Comparison of ENCODE assay signal across 11 cellular contexts in genomic region chr5:1328237-1329110, GRCh38. TPM values are rescaled to one million over a fixed set of nuclear protein-coding genes. Genes with fewer than 3 reads are reported as not detected.
DNase-seq lines count a peak whose midpoint lies in the region; ATAC-seq and TF ChIP-seq lines count a peak whose summit lies in the region.
"Not testable (repeated sequence)": the region's sequence is repeated elsewhere in the genome, so short reads cannot be mapped to it uniquely, and the experiment has no call there.
"Had no signal": no experiment of that assay in that cellular context is flagged by ENCODE, and none has a peak within 500 bp of the region (broad histone marks: within the 10 kb centered on the region; RNA-seq: fewer than 3 reads in every experiment).

No MANE protein-coding gene starts in this region.

- not testable (repeated sequence) for H2BK5ac ChIP-seq in H9 (ENCODE audit: insufficient read length, low read length); mesenchymal stem cell (ENCODE audit: low read depth, low read length, poor library complexity, severe bottlenecking)

- H3K36me3 Mint-ChIP-seq in H9 (ENCODE audit: insufficient read depth in 1 of 3, low read depth in 3 of 3), result peaks cover 54 to 82% (median 72%) of the 10 kb centered on the region in 3 experiments
- peaks cover 18% of the 10 kb centered on the region for H3K36me3 Mint-ChIP-seq in activated CD4-positive, alpha-beta memory T cell treated with anti-CD3 and anti-CD28 coated beads for 36 hours
- peaks cover 61% of the 10 kb centered on the region for H3K36me3 Mint-ChIP-seq in stimulated activated effector memory CD8-positive, alpha-beta T cell treated with anti-CD3 and anti-CD28 coated beads, Interleukin-12 subunit alpha, Interleukin-12 subunit beta, amount 100 ng/mL, for 72 hours

- not testable (repeated sequence) for H3K9me2 ChIP-seq in PC-3 (replicated peaks; ENCODE audit: low read length)

- not testable (repeated sequence) for H4K91ac ChIP-seq in H9 (ENCODE audit: insufficient read length, low read depth, low read length); mesenchymal stem cell (ENCODE audit: low read length)

- not testable (repeated sequence) for H3K14ac ChIP-seq in H9 (ENCODE audit: insufficient read depth, low read length); mesenchymal stem cell (ENCODE audit: low read length in 2 of 2)

- H3K27ac ChIP-seq in ACC112 (ENCODE audit: low read depth, low read length), result peak overlapping the region; percentile 26; the same call in 1 of the 2 replicates
- not testable (repeated sequence) for H3K27ac ChIP-seq in H9 (ENCODE audit: insufficient read length, low read depth, low read length); PC-3 (ENCODE audit: low read length)
- H3K27ac ChIP-seq in mesenchymal stem cell (ENCODE audit: low read length, poor library complexity, severe bottlenecking), result peak overlapping the region; percentile 88

- not testable (repeated sequence) for H4K5ac ChIP-seq in H9 (ENCODE audit: insufficient read length, low read depth, low read length)

- not testable (repeated sequence) for H2BK15ac ChIP-seq in H9 (ENCODE audit: low read depth, low read length); mesenchymal stem cell (ENCODE audit: low read depth, poor library complexity, severe bottlenecking)

- H3T11ph ChIP-seq in H9 (ENCODE audit: low read length), result not testable (repeated sequence)

- not testable (repeated sequence) for H3K79me2 ChIP-seq in ACC112 (ENCODE audit: control insufficient read depth, insufficient read depth, low read length, unreplicated experiment); H9 (ENCODE audit: insufficient read depth, low read length); PC-3 (ENCODE audit: low read length)

- not testable (repeated sequence) for H3K4me1 Mint-ChIP-seq in H9; activated CD4-positive, alpha-beta memory T cell treated with anti-CD3 and anti-CD28 coated beads for 36 hours (ENCODE audit: low read depth)
- H3K4me1 Mint-ChIP-seq in stimulated activated effector memory CD8-positive, alpha-beta T cell treated with anti-CD3 and anti-CD28 coated beads, Interleukin-12 subunit alpha, Interleukin-12 subunit beta, amount 100 ng/mL, for 72 hours, result peaks cover 26% of the 10 kb centered on the region

- TF ChIP-seq CTCF in H9 (conservative IDR thresholded peaks at IDR 0.05); PC-3 (conservative IDR thresholded peaks at IDR 0.05; ENCODE audit: low read depth, low read length); cardiac fibroblast (IDR thresholded peaks at IDR 0.05; ENCODE audit: low read depth, low read length); fibroblast of the aortic adventitia (IDR thresholded peaks at IDR 0.05; ENCODE audit: insufficient read depth, low read length): not testable (repeated sequence)

- not testable (repeated sequence) for H2BK120ac ChIP-seq in H9 (ENCODE audit: low read depth, low read length, poor library complexity, severe bottlenecking); mesenchymal stem cell (ENCODE audit: low read depth, low read length)

- peaks cover 38% of the 10 kb centered on the region; the same call in 1 of the 2 replicates for H3K36me3 ChIP-seq in ACC112 (ENCODE audit: insufficient read depth, low read length)
- H3K36me3 ChIP-seq in PC-3 (ENCODE audit: low read depth, low read length), result peaks cover 51% of the 10 kb centered on the region
- peaks cover 57 to 68% of the 10 kb centered on the region in 2 experiments for H3K36me3 ChIP-seq in mesenchymal stem cell (ENCODE audit: control insufficient read depth in 1 of 2, insufficient read depth in 2 of 2, low read depth in 1 of 2, low read length in 2 of 2)

- not testable (repeated sequence) for H4K8ac ChIP-seq in H9 (replicated peaks; ENCODE audit: insufficient read length, low read depth, low read length); mesenchymal stem cell (ENCODE audit: low read length)

- not testable (repeated sequence) for H2BK12ac ChIP-seq in H9 (ENCODE audit: insufficient read length, low read depth, low read length); mesenchymal stem cell (ENCODE audit: low read length in 2 of 2)

- DNase-seq in H9; activated CD4-positive, alpha-beta memory T cell treated with anti-CD3 and anti-CD28 coated beads for 36 hours; stimulated activated effector memory CD8-positive, alpha-beta T cell treated with anti-CD3 and anti-CD28 coated beads, Interleukin-12 subunit alpha, Interleukin-12 subunit beta, amount 100 ng/mL, for 72 hours (ENCODE audit: low spot score in 2 of 2): not testable (repeated sequence)
- DNase-seq in PC-3 (peak; percentile 71), cardiac fibroblast (ENCODE audit: low read depth in 2 of 2) (peak; percentile 51 to 71), fibroblast of the aortic adventitia (ENCODE audit: low read depth) (peak; percentile 24), mesenchymal stem cell (peak; percentile 53)

- not testable (repeated sequence) for ATAC-seq in PC-3; stimulated activated effector memory CD8-positive, alpha-beta T cell treated with anti-CD3 and anti-CD28 coated beads, Interleukin-12 subunit alpha, Interleukin-12 subunit beta, amount 100 ng/mL, for 72 hours

- H3K23ac ChIP-seq in H9 (ENCODE audit: insufficient read length, low read depth, low read length); mesenchymal stem cell (ENCODE audit: low read length in 2 of 2): not testable (repeated sequence)

- TSS peak; percentile 58 for BruUV-seq in PC-3 (replicated peaks; lab: Mats Ljungman, UMichigan)

- H4K20me1 ChIP-seq in H9 (ENCODE audit: control insufficient read depth, insufficient read depth, insufficient read length); PC-3 (ENCODE audit: low read length): not testable (repeated sequence)

- CTCF ChIA-PET in PC-3 (lab: Charles Lee), result not testable (repeated sequence)
- CTCF ChIA-PET in activated CD4-positive, alpha-beta memory T cell treated with anti-CD3 and anti-CD28 coated beads for 36 hours (lab: Charles Lee), result interaction anchor here (1.2 kb wide), 1 partner anchor 9 kb away, joined by 4 read pairs; no protein-coding TSS in a partner anchor

- not testable (repeated sequence) for H3K4me1 ChIP-seq in ACC112 (ENCODE audit: control insufficient read depth, insufficient read depth, low read length, unreplicated experiment); H9 (ENCODE audit: insufficient read depth, low read length); PC-3 (ENCODE audit: insufficient read depth, low read length); mesenchymal stem cell (ENCODE audit: control insufficient read depth, insufficient read depth, low read depth, low read length)

- H3K79me1 ChIP-seq in H9 (ENCODE audit: insufficient read depth, low read depth, low read length, poor library complexity, severe bottlenecking), result not testable (repeated sequence)
- H3K79me1 ChIP-seq in mesenchymal stem cell (replicated peaks; ENCODE audit: low read length, poor library complexity, severe bottlenecking), result peaks cover 19% of the 10 kb centered on the region

- peak overlapping the region in 2 of 3 experiments; percentile 57 to 93; a peak in 4 of 7 replicates for H3K27ac Mint-ChIP-seq in H9
- peak overlapping the region; percentile 6 for H3K27ac Mint-ChIP-seq in activated CD4-positive, alpha-beta memory T cell treated with anti-CD3 and anti-CD28 coated beads for 36 hours
- peak overlapping the region; percentile 74 for H3K27ac Mint-ChIP-seq in stimulated activated effector memory CD8-positive, alpha-beta T cell treated with anti-CD3 and anti-CD28 coated beads, Interleukin-12 subunit alpha, Interleukin-12 subunit beta, amount 100 ng/mL, for 72 hours

- H3K23me2 ChIP-seq in H9 (ENCODE audit: insufficient read length, low read depth, low read length, poor library complexity, severe bottlenecking), result not testable (repeated sequence)

- not testable (repeated sequence) for H3K4me2 ChIP-seq in H9 (ENCODE audit: insufficient read depth, insufficient read length, low read length); PC-3 (ENCODE audit: low read length); mesenchymal stem cell (ENCODE audit: low read length, poor library complexity, severe bottlenecking)

- not testable (repeated sequence) for H3K4me3 ChIP-seq in ACC112 (ENCODE audit: low read depth, low read length); PC-3 (ENCODE audit: low read length); cardiac fibroblast (replicated peaks in 1 of 2; ENCODE audit: low read depth in 2 of 2, low read length in 2 of 2); fibroblast of the aortic adventitia (ENCODE audit: low read depth, low read length); mesenchymal stem cell (ENCODE audit: insufficient read depth in 1 of 2, low read depth in 1 of 2, low read length in 2 of 2)

- not testable (repeated sequence) for H3K4me3 Mint-ChIP-seq in H9; activated CD4-positive, alpha-beta memory T cell treated with anti-CD3 and anti-CD28 coated beads for 36 hours; stimulated activated effector memory CD8-positive, alpha-beta T cell treated with anti-CD3 and anti-CD28 coated beads, Interleukin-12 subunit alpha, Interleukin-12 subunit beta, amount 100 ng/mL, for 72 hours

- H3K4ac ChIP-seq in H9 (ENCODE audit: low read depth, low read length); mesenchymal stem cell (ENCODE audit: low read depth in 1 of 2, low read length in 2 of 2): not testable (repeated sequence)

- intact Hi-C loops in PC-3 (cut with micrococcal nuclease); activated CD4-positive, alpha-beta memory T cell treated with anti-CD3 and anti-CD28 coated beads for 36 hours (cut with micrococcal nuclease): not testable (repeated sequence)

- WGBS in H9 (ENCODE audit: extremely low coverage, insufficient read length, low lambda C conversion rate), result no CpG with 5 or more reads among the region's 7 CpGs
- 58% methylated on average over 7 of the region's 7 CpGs for WGBS in mesenchymal stem cell

- H3F3A ChIP-seq in PC-3 (ENCODE audit: low read length, unreplicated experiment), result not testable (repeated sequence)

- not testable (repeated sequence) for H3K9me3 ChIP-seq in H9 (ENCODE audit: control insufficient read depth, low read depth, low read length); PC-3 (ENCODE audit: low read length); mesenchymal stem cell (ENCODE audit: control insufficient read depth, low read length)

- H3K27me3 Mint-ChIP-seq in H9 (ENCODE audit: low read depth); activated CD4-positive, alpha-beta memory T cell treated with anti-CD3 and anti-CD28 coated beads for 36 hours: not testable (repeated sequence)

- H3K56ac ChIP-seq in H9 (ENCODE audit: insufficient read length, low read depth, low read length), result not testable (repeated sequence)

- not testable (repeated sequence) for H3K18ac ChIP-seq in H9 (ENCODE audit: insufficient read length, low read depth, low read length); mesenchymal stem cell (ENCODE audit: low read depth in 1 of 2, low read length in 2 of 2)

- not testable (repeated sequence) for H2AFZ ChIP-seq in ACC112 (ENCODE audit: low read length, unreplicated experiment); H9 (ENCODE audit: low read length); PC-3 (ENCODE audit: low read length); mesenchymal stem cell (ENCODE audit: low read depth, low read length)

- not testable (repeated sequence) for H3K9ac ChIP-seq in H9 (ENCODE audit: extremely low read depth, insufficient read length, low read length); PC-3 (ENCODE audit: low read length); mesenchymal stem cell (ENCODE audit: low read length)

- H3K27me3 ChIP-seq in ACC112 (ENCODE audit: insufficient read depth, low read length); H9 (ENCODE audit: insufficient read depth, low read length); PC-3 (ENCODE audit: low read length); mesenchymal stem cell (ENCODE audit: control insufficient read depth in 1 of 2, insufficient read depth in 1 of 2, low read length in 2 of 2): not testable (repeated sequence)

- not testable (repeated sequence) for H2BK20ac ChIP-seq in H9 (ENCODE audit: low read depth, low read length, poor library complexity, severe bottlenecking)

- H2AK5ac ChIP-seq in H9 (ENCODE audit: insufficient read length, low read length), result not testable (repeated sequence)
- peak overlapping the region; percentile 77 for H2AK5ac ChIP-seq in mesenchymal stem cell (ENCODE audit: low read length, severe bottlenecking)

- not testable (repeated sequence) for H3K9me3 Mint-ChIP-seq in H9; activated CD4-positive, alpha-beta memory T cell treated with anti-CD3 and anti-CD28 coated beads for 36 hours; stimulated activated effector memory CD8-positive, alpha-beta T cell treated with anti-CD3 and anti-CD28 coated beads, Interleukin-12 subunit alpha, Interleukin-12 subunit beta, amount 100 ng/mL, for 72 hours

- POLR2A ChIA-PET in PC-3 (lab: Charles Lee; ENCODE audit: unreplicated experiment), result interaction anchor here (0.6 to 0.7 kb wide), 3 partner anchors 14 to 178 kb away, joined by 3 read pairs; no protein-coding TSS in a partner anchor
- POLR2A ChIA-PET in activated CD4-positive, alpha-beta memory T cell treated with anti-CD3 and anti-CD28 coated beads for 36 hours (lab: Charles Lee), result interaction anchor here (1.0 kb wide), 1 partner anchor 196 kb away, joined by 3 read pairs; the partner anchor contains the start of gene LPCAT1

RNA-seq across cellular contexts. Expression of gene CLPTM1L, which starts 16.4 kb away (rescaled TPM):
- total RNA-seq in H9 (2021) (104 and 108 TPM in 2 replicates), PC-3 (2014; rRNA removed) (373 and 463 TPM in 2 replicates), fibroblast of the aortic adventitia (ENCODE audit: low replicate concordance) (60.8 and 108 TPM in 2 replicates)
- total RNA-seq in activated CD4-positive, alpha-beta memory T cell treated with anti-CD3 and anti-CD28 coated beads for 36 hours, result 10 to 100 TPM; 70.1 to 72.9 TPM
- polyA plus RNA-seq in mesenchymal stem cell (2013, experiment 1 of 2), result 63.5 TPM
- polyA plus RNA-seq in mesenchymal stem cell (2013, experiment 2 of 2), result 62.4 TPM

RNA-seq across cellular contexts. Expression of gene TERT, which starts 33.6 kb away (rescaled TPM):
- total RNA-seq in H9 (2021) (13.3 and 15.5 TPM in 2 replicates), PC-3 (2014; rRNA removed) (0.80 and 1.2 TPM in 2 replicates), fibroblast of the aortic adventitia (ENCODE audit: low replicate concordance) (not detected in 2 replicates)
- 1 to 10 TPM; 4.7 to 7.3 TPM for total RNA-seq in activated CD4-positive, alpha-beta memory T cell treated with anti-CD3 and anti-CD28 coated beads for 36 hours
- polyA plus RNA-seq in mesenchymal stem cell (2013, experiment 1 of 2), result not detected
- polyA plus RNA-seq in mesenchymal stem cell (2013, experiment 2 of 2), result not detected
- total RNA-seq: left cardiac atrium, psoas muscle, upper lobe of right lung had no signal
- polyA plus RNA-seq: psoas muscle had no signal

Comparison
In these comparisons a context has a peak if more than half of its experiments do, and no peak if none do; other contexts are left out.
1. H3K27ac Mint-ChIP-seq: peak in every context shown above with its lines; median percentile 75 in H9; 74 in stimulated activated effector memory CD8-positive, alpha-beta T cell treated with anti-CD3 and anti-CD28 coated beads, Interleukin-12 subunit alpha, Interleukin-12 subunit beta, amount 100 ng/mL, for 72 hours; 6 in activated CD4-positive, alpha-beta memory T cell treated with anti-CD3 and anti-CD28 coated beads for 36 hours.